In the genomic region with DNA sequence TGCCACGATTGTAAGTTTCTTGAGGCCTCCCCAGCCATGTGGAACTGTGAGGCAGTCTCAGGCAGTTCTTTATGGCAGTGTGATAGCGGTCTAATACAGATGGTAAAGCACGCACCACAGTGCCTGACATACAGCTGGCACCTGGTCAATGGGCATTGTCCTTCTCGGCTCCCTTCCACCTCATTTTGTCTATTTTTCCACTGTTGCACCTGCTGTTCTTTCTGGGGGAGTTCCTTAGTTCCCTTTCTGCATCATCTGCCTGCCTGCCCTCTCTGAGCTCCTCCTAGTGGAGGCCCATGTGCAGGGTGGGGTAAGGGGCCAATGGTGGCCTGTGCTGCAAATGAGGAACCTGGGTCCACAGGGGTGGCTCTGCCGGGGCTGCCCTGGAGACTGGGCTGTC, we compare ENCODE assay signal across 1 cellular context.
TF ChIP-seq lines count a peak whose summit lies in the region.

No MANE protein-coding gene starts in this region.

TF ChIP-seq in SK-N-SH, 30 proteins besides CTCF, POLR2A, EP300 and RAD21 (continued from another document):
- TF ChIP-seq, protein P1, sequence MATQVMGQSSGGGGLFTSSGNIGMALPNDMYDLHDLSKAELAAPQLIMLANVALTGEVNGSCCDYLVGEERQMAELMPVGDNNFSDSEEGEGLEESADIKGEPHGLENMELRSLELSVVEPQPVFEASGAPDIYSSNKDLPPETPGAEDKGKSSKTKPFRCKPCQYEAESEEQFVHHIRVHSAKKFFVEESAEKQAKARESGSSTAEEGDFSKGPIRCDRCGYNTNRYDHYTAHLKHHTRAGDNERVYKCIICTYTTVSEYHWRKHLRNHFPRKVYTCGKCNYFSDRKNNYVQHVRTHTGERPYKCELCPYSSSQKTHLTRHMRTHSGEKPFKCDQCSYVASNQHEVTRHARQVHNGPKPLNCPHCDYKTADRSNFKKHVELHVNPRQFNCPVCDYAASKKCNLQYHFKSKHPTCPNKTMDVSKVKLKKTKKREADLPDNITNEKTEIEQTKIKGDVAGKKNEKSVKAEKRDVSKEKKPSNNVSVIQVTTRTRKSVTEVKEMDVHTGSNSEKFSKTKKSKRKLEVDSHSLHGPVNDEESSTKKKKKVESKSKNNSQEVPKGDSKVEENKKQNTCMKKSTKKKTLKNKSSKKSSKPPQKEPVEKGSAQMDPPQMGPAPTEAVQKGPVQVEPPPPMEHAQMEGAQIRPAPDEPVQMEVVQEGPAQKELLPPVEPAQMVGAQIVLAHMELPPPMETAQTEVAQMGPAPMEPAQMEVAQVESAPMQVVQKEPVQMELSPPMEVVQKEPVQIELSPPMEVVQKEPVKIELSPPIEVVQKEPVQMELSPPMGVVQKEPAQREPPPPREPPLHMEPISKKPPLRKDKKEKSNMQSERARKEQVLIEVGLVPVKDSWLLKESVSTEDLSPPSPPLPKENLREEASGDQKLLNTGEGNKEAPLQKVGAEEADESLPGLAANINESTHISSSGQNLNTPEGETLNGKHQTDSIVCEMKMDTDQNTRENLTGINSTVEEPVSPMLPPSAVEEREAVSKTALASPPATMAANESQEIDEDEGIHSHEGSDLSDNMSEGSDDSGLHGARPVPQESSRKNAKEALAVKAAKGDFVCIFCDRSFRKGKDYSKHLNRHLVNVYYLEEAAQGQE (IDR thresholded peaks at IDR 0.05; ENCODE audit: low read depth, low read length) = no peak
- TF ChIP-seq, protein P2, sequence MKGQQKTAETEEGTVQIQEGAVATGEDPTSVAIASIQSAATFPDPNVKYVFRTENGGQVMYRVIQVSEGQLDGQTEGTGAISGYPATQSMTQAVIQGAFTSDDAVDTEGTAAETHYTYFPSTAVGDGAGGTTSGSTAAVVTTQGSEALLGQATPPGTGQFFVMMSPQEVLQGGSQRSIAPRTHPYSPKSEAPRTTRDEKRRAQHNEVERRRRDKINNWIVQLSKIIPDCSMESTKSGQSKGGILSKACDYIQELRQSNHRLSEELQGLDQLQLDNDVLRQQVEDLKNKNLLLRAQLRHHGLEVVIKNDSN (IDR thresholded peaks at IDR 0.05; ENCODE audit: borderline replicate concordance, low read depth) = no peak
- no peak for TF ChIP-seq JUND (IDR thresholded peaks at IDR 0.05)
- TF ChIP-seq RCOR1 (IDR thresholded peaks at IDR 0.05; ENCODE audit: low read length) = no peak
- no peak for TF ChIP-seq GATA2 (CRISPR knock-in tag; IDR thresholded peaks at IDR 0.05)
- no peak for TF ChIP-seq CHD2 (IDR thresholded peaks at IDR 0.05; ENCODE audit: low read length, partially characterized antibody)
- no peak for TF ChIP-seq RXRA (IDR thresholded peaks at IDR 0.05; ENCODE audit: borderline replicate concordance, low read depth)
- no peak for TF ChIP-seq ELF1 (IDR thresholded peaks at IDR 0.05)
- no peak for TF ChIP-seq MXI1 (IDR thresholded peaks at IDR 0.05; ENCODE audit: low read depth, low read length)
